8 cellular contexts compared by ENCODE assay signal in the genomic region with DNA sequence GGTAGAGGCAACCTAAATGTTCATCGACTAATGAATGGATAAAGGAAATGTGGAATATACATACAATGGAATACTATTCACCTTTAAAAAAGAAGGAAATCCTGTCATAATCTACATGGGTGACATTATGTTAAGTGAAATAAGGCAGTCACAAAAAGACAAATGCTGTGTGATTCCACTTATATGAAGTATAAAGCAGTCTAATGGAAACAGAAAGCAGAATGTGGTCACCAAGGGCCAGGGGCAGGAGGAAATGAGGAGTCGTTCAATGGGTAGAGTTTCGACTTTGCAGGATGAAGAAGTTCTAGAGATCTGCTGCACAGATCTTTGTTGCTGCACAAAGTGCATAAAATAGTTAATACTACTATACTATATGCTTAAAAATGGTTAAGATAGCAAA. TPM values are rescaled to one million over a fixed set of nuclear protein-coding genes. Genes with fewer than 3 reads are reported as not detected.
DNase-seq lines count a peak whose midpoint lies in the region; ATAC-seq and TF ChIP-seq lines count a peak whose summit lies in the region.

No MANE protein-coding gene starts in this region.

- peak overlapping the region; percentile 73 for H3K4me2 ChIP-seq in Loucy (ENCODE audit: low read depth, low read length, poor library complexity, severe bottlenecking)
- no peak overlapping the region for H3K4me2 ChIP-seq in Karpas-422 (ENCODE audit: low read depth, low read length, poor library complexity, severe bottlenecking)

- H3K4me3 ChIP-seq in Loucy (ENCODE audit: low read length, poor library complexity, severe bottlenecking) (peak overlapping the region; percentile 64), sigmoid colon (no peak overlapping the region), ascending aorta (no peak overlapping the region), Karpas-422 (ENCODE audit: low read length) (no peak overlapping the region)

- no peaks in the 10 kb centered on the region for H3F3A ChIP-seq in Loucy (ENCODE audit: low read depth)

- peak overlapping the region; percentile 25 for H3K9ac ChIP-seq in Loucy (ENCODE audit: low read depth, low read length, poor library complexity, severe bottlenecking)
- H3K9ac ChIP-seq in Karpas-422 (ENCODE audit: low read length) = no peak overlapping the region

- no peak for TF ChIP-seq POLR2A in sigmoid colon (IDR thresholded peaks at IDR 0.05)

- H4K20me1 ChIP-seq in Loucy (ENCODE audit: insufficient read depth, low read length, poor library complexity, severe bottlenecking) = no peaks in the 10 kb centered on the region
- no peaks in the 10 kb centered on the region for H4K20me1 ChIP-seq in Karpas-422 (ENCODE audit: insufficient read depth, low read depth, low read length)

- H3K9me3 ChIP-seq in Loucy (ENCODE audit: insufficient read depth, low read depth, low read length) (no peaks in the 10 kb centered on the region), sigmoid colon (no peaks in the 10 kb centered on the region), ascending aorta (no peaks in the 10 kb centered on the region), Karpas-422 (ENCODE audit: low read length) (no peaks in the 10 kb centered on the region)

- WGBS in sigmoid colon, 2 donors = 50 to 88% methylated on average over 3 of the region's 3 CpGs

- no peak for TF ChIP-seq EP300 in sigmoid colon (IDR thresholded peaks at IDR 0.05)

- DNase-seq in germinal center (ENCODE audit: low spot score) (peak; percentile 55), sigmoid colon (no peak), ascending aorta (ENCODE audit: low spot score in 2 of 2) (no peak), Karpas-422 (no peak), substantia nigra (lab: John Stamatoyannopoulos, UW) (no peak)

- H3K27ac ChIP-seq in sigmoid colon = no peak overlapping the region
- H3K27ac ChIP-seq in ascending aorta = no peak overlapping the region
- H3K27ac ChIP-seq in Karpas-422 (ENCODE audit: low read length) = no peak overlapping the region
- H3K27ac ChIP-seq in substantia nigra (ENCODE audit: low read depth, low read length, poor library complexity, severe bottlenecking) = no peak overlapping the region

- H2AFZ ChIP-seq in Loucy (ENCODE audit: low read length) (no peak overlapping the region; the same call in 1 of the 2 replicates), Karpas-422 (ENCODE audit: low read length) (no peak overlapping the region)

- TF ChIP-seq CTCF in Loucy (conservative IDR thresholded peaks at IDR 0.05; ENCODE audit: low read length) (no peak), sigmoid colon (IDR thresholded peaks at IDR 0.05) (no peak), ascending aorta (IDR thresholded peaks at IDR 0.05) (no peak)

- H3K9me2 ChIP-seq in Loucy (replicated peaks; ENCODE audit: low read depth, low read length) (no peaks in the 10 kb centered on the region), Karpas-422 (replicated peaks; ENCODE audit: insufficient read depth, low read length) (no peaks in the 10 kb centered on the region)

- intact Hi-C loops in sigmoid colon (cut with DNase I) (no loop called here), ascending aorta (cut with DNase I) (no loop called here)

- H3K27me3 ChIP-seq in Loucy (ENCODE audit: insufficient read depth, low read length, poor library complexity, severe bottlenecking) = no peaks in the 10 kb centered on the region
- H3K27me3 ChIP-seq in sigmoid colon = no peaks in the 10 kb centered on the region
- no peaks in the 10 kb centered on the region for H3K27me3 ChIP-seq in ascending aorta
- H3K27me3 ChIP-seq in Karpas-422 (ENCODE audit: low read length) = no peaks in the 10 kb centered on the region

- peaks cover 43% of the 10 kb centered on the region for H3K79me2 ChIP-seq in Loucy (ENCODE audit: insufficient read depth, low read length)
- no peaks in the 10 kb centered on the region for H3K79me2 ChIP-seq in Karpas-422 (ENCODE audit: low read length)

- H3K4me1 ChIP-seq in Loucy (ENCODE audit: insufficient read depth, low read length, poor library complexity, severe bottlenecking) (peaks cover 74% of the 10 kb centered on the region), sigmoid colon (peaks cover 0 to 66% (median 50%) of the 10 kb centered on the region in 4 donors), ascending aorta (peaks cover 0 to 22% of the 10 kb centered on the region in 2 donors), Karpas-422 (ENCODE audit: low read length) (peaks cover 33% of the 10 kb centered on the region)

- peak; percentile 60 for ATAC-seq in GM18517 (IDR thresholded peaks at IDR 0.05; ENCODE audit: unreplicated experiment)
- ATAC-seq in GM21786 (IDR thresholded peaks at IDR 0.05; ENCODE audit: unreplicated experiment) = peak; percentile 65

- no peaks in the 10 kb centered on the region for H3K36me3 ChIP-seq in Loucy (ENCODE audit: insufficient read depth, low read length)
- no peaks in the 10 kb centered on the region for H3K36me3 ChIP-seq in sigmoid colon
- H3K36me3 ChIP-seq in ascending aorta = no peaks in the 10 kb centered on the region
- H3K36me3 ChIP-seq in Karpas-422 (ENCODE audit: insufficient read depth, low read length) = no peaks in the 10 kb centered on the region

RNA-seq across cellular contexts. Expression of a gene that starts 7.8 kb away (rescaled TPM):
- total RNA-seq in sigmoid colon = 10 to 100 TPM; 19.1 to 35.5 (median 26.7) TPM
- polyA plus RNA-seq in sigmoid colon = 1 to 10 TPM; 1.8 to 7.3 (median 2.5) TPM
- total RNA-seq in ascending aorta = 7.0 TPM
- 0.61 and 1.7 TPM in 2 replicates for total RNA-seq in Karpas-422 (2014; rRNA removed; shearing (Covaris generic); ENCODE audit: low replicate concordance)
